8 cellular contexts compared by ENCODE assay signal in the genomic region with DNA sequence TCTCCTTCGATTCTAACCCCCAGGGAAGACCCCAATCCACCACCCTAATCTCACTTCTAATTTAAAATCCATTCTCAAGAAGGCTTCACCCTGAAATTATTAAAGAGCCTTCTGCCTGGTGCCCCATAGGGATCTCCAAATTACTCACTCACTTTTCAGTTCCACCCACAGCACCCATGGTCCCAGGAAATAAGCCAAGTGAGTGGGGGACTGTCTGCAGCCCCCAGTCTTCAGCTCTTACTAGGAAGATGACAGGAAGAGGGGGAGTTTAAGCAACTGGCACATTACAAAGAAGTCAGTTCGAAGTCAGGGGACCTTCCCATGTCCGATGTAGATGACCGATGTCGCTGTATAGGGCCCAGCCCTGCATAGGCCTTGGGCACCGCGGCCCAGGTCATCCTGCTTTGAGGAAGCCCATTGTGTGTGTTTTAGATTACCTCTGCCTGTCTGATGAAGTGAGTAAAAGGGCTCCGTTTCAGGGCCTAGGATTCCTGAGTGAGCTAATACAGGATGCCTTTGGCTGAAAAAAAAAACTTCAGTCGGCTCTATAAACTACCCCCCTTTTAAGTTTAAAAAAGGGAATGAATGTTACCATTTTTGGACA. TPM values are rescaled to one million over a fixed set of nuclear protein-coding genes. Genes with fewer than 3 reads are reported as not detected.
DNase-seq lines count a peak whose midpoint lies in the region; ATAC-seq and TF ChIP-seq lines count a peak whose summit lies in the region.

No MANE protein-coding gene starts in this region.

- peak overlapping the region; percentile 64 for H3K27ac Mint-ChIP-seq in activated CD8-positive, alpha-beta memory T cell treated with anti-CD3 and anti-CD28 coated beads, Interleukin-2, amount 10 ng/mL, durations not matched to agents 7 days and 5 days

- H3K36me3 Mint-ChIP-seq in activated CD8-positive, alpha-beta memory T cell treated with anti-CD3 and anti-CD28 coated beads, Interleukin-2, amount 10 ng/mL, durations not matched to agents 7 days and 5 days = peaks cover 14% of the 10 kb centered on the region

- H3K4me3 ChIP-seq in thoracic aorta = peak overlapping the region; percentile 99
- no peak overlapping the region for H3K4me3 ChIP-seq in MM.1S (ENCODE audit: low read length)

- peak; percentile 7 for ATAC-seq in activated CD8-positive, alpha-beta memory T cell treated with anti-CD3 and anti-CD28 coated beads, Interleukin-2, amount 10 ng/mL, durations not matched to agents 7 days and 5 days
- ATAC-seq in thoracic aorta (ENCODE audit: insufficient number of reproducible peaks, low FRiP score, low read depth) (peak; percentile 49), GM19324 (IDR thresholded peaks at IDR 0.05; ENCODE audit: low FRiP score, unreplicated experiment) (no peak)

- H2AFZ ChIP-seq in MM.1S (ENCODE audit: low read length) = no peak overlapping the region

- peak overlapping the region; percentile 76 for H3K4me3 Mint-ChIP-seq in activated CD8-positive, alpha-beta memory T cell treated with anti-CD3 and anti-CD28 coated beads, Interleukin-2, amount 10 ng/mL, durations not matched to agents 7 days and 5 days

- no peak overlapping the region for H3K9ac ChIP-seq in MM.1S (ENCODE audit: low read length)

- H3K27ac ChIP-seq in thoracic aorta (peak overlapping the region; percentile 100), MM.1S (ENCODE audit: low read length) (no peak overlapping the region)

- peaks cover 42 to 73% of the 10 kb centered on the region in 2 donors for H3K4me1 ChIP-seq in thoracic aorta (ENCODE audit: control insufficient read depth in 1 of 2, low read depth in 2 of 2)
- no peaks in the 10 kb centered on the region for H3K4me1 ChIP-seq in MM.1S (ENCODE audit: low read length)

- peak; percentile 53 for DNase-seq in activated CD8-positive, alpha-beta memory T cell treated with anti-CD3 and anti-CD28 coated beads, Interleukin-2, amount 10 ng/mL, durations not matched to agents 7 days and 5 days
- DNase-seq in activated CD8-positive, alpha-beta memory T cell treated with anti-CD3 and anti-CD28 coated beads, Interleukin-2, amount 50 U/mL, for 4 hours = no peak
- DNase-seq in amniotic stem cell (lab: John Stamatoyannopoulos, UW) (peak; percentile 98), left kidney (ENCODE audit: low read depth, low spot score) (peak; percentile 67), thoracic aorta (ENCODE audit: low spot score) (peak; percentile 28), MM.1S (no peak), GM20000 (ENCODE audit: low spot score) (no peak)

- peaks cover 43% of the 10 kb centered on the region for H3K27me3 Mint-ChIP-seq in activated CD8-positive, alpha-beta memory T cell treated with anti-CD3 and anti-CD28 coated beads, Interleukin-2, amount 10 ng/mL, durations not matched to agents 7 days and 5 days

- no peaks in the 10 kb centered on the region for H3K79me2 ChIP-seq in MM.1S (ENCODE audit: low read length)

- H3K9me3 Mint-ChIP-seq in activated CD8-positive, alpha-beta memory T cell treated with anti-CD3 and anti-CD28 coated beads, Interleukin-2, amount 10 ng/mL, durations not matched to agents 7 days and 5 days (ENCODE audit: low read depth) = no peaks in the 10 kb centered on the region

- peaks cover 20% of the 10 kb centered on the region for H3K36me3 ChIP-seq in thoracic aorta
- no peaks in the 10 kb centered on the region for H3K36me3 ChIP-seq in MM.1S (replicated peaks; ENCODE audit: insufficient read depth, low read length)

- no peak overlapping the region for H3K4me2 ChIP-seq in MM.1S (ENCODE audit: low read depth, low read length)

- TF ChIP-seq CTCF in thoracic aorta (IDR thresholded peaks at IDR 0.05) (no peak), MM.1S (IDR thresholded peaks at IDR 0.05; ENCODE audit: low read length) (no peak), GM20000 (IDR thresholded peaks at IDR 0.05; ENCODE audit: extremely low read depth, missing control alignments) (no peak)

- H3K27me3 ChIP-seq in thoracic aorta (replicated peaks; ENCODE audit: insufficient read depth) = no peaks in the 10 kb centered on the region
- H3K27me3 ChIP-seq in MM.1S (replicated peaks; ENCODE audit: insufficient read depth, low read length) = no peaks in the 10 kb centered on the region

- H3K9me2 ChIP-seq in MM.1S (replicated peaks; ENCODE audit: insufficient read depth, low read length) = no peaks in the 10 kb centered on the region

- no peaks in the 10 kb centered on the region for H3F3A ChIP-seq in MM.1S (ENCODE audit: insufficient read depth, low read length)

- H4K20me1 ChIP-seq in MM.1S (ENCODE audit: insufficient read depth, low read length) = no peaks in the 10 kb centered on the region

- peaks cover 22% of the 10 kb centered on the region for H3K4me1 Mint-ChIP-seq in activated CD8-positive, alpha-beta memory T cell treated with anti-CD3 and anti-CD28 coated beads, Interleukin-2, amount 10 ng/mL, durations not matched to agents 7 days and 5 days

- no peaks in the 10 kb centered on the region for H3K9me3 ChIP-seq in thoracic aorta
- H3K9me3 ChIP-seq in MM.1S (replicated peaks; ENCODE audit: insufficient read depth, low read length) = no peaks in the 10 kb centered on the region

- CTCF ChIA-PET in activated CD8-positive, alpha-beta memory T cell treated with anti-CD3 and anti-CD28 coated beads, Interleukin-2, amount 10 ng/mL, durations not matched to agents 7 days and 5 days (lab: Charles Lee) = interaction anchor here (0.9 to 2.8 kb wide), 5 partner anchors 66 to 131 kb away, joined by 3 to 14 read pairs (median 3); no protein-coding TSS in a partner anchor

RNA-seq across cellular contexts. Expression of a gene that starts 1.9 kb away (rescaled TPM):
- total RNA-seq in activated CD8-positive, alpha-beta memory T cell treated with anti-CD3 and anti-CD28 coated beads, Interleukin-2, amount 10 ng/mL, durations not matched to agents 7 days and 5 days = 10 to 100 TPM; 26.8 to 56.0 TPM
- total RNA-seq in thoracic aorta = 1,000 to 10,000 TPM; 1,201 to 1,291 TPM

Comparison
In these comparisons a context has a peak if more than half of its experiments do, and no peak if none do; other contexts are left out.
1. DNase-seq: peak in activated CD8-positive, alpha-beta memory T cell treated with anti-CD3 and anti-CD28 coated beads, Interleukin-2, amount 10 ng/mL, durations not matched to agents 7 days and 5 days (single experiment), amniotic stem cell (single experiment), left kidney (single experiment) and thoracic aorta (single experiment); none in activated CD8-positive, alpha-beta memory T cell treated with anti-CD3 and anti-CD28 coated beads, Interleukin-2, amount 50 U/mL, for 4 hours (single experiment), MM.1S (single experiment) and GM20000 (single experiment).
2. RNA of a gene that starts 1.9 kb away (total RNA-seq): 1,201 to 1,291 TPM in thoracic aorta; 26.8 to 56.0 TPM in activated CD8-positive, alpha-beta memory T cell treated with anti-CD3 and anti-CD28 coated beads, Interleukin-2, amount 10 ng/mL, durations not matched to agents 7 days and 5 days; every median in the first group is over 10 times any median in the second.